In the genomic region with DNA sequence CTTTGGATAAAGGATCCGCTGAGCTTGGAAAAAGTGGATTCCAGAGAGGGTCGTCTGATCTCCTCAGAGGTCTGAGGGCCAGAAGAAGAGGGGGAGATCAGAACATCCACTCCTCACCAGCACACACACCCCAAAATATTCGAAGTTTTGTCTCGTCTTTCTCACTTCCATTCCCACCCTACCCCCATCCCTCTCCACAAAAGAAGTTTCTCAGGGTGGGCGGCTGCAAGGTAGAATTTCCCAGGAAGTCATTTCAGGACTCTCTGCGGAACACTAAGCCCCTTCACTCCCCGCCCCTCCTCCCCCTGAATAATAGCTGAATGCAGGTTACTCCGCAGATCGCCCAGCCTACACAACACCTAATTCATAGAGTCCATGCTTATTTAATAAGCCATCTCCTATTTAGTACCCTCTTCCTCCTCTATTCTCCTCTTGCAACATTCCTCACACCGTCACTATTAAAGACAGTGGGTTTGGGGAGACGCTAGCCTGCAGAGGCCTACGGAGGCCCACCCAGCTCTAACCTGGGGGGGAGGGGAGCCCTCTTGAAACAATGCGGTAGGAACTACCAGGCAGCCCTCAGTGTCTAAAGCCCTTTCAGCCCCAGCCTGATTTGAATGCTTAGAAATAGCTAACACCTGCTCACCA, we compare ENCODE assay signal across 9 cellular contexts. TPM values are rescaled to one million over a fixed set of nuclear protein-coding genes. Genes with fewer than 3 reads are reported as not detected.
A peak's percentile ranks its signal among the peaks of the same experiment; 100 is the strongest.
DNase-seq lines count a peak whose midpoint lies in the region; ATAC-seq and TF ChIP-seq lines count a peak whose summit lies in the region.
"Had no signal": no experiment of that assay in that cellular context is flagged by ENCODE, and none has a peak within 500 bp of the region (broad histone marks: within the 10 kb centered on the region; RNA-seq: fewer than 3 reads in every experiment).

No MANE protein-coding gene starts in this region.

- H4K20me1 ChIP-seq in Karpas-422 (ENCODE audit: insufficient read depth, low read depth, low read length), result no peaks in the 10 kb centered on the region

- H3K4me3 ChIP-seq in Karpas-422 (ENCODE audit: low read length), result 0 out of 2 replicates have a peak overlapping the region, but pooled peaks have one; percentile 26
- peak overlapping the region; percentile 73 for H3K4me3 ChIP-seq in astrocyte of the cerebellum (ENCODE audit: low read depth, low read length)
- peak overlapping the region; percentile 53 to 57 for H3K4me3 ChIP-seq in left lung
- H3K4me3 ChIP-seq in tibial nerve, result peak overlapping the region; percentile 56 to 90 (median 73)

- H3K9me3 ChIP-seq in Karpas-422 (ENCODE audit: low read length), result no peaks in the 10 kb centered on the region
- no peaks in the 10 kb centered on the region for H3K9me3 ChIP-seq in left lung
- H3K9me3 ChIP-seq in tibial nerve, result no peaks in the 10 kb centered on the region

- ATAC-seq in left lung (peak; percentile 12), HG02973 (IDR thresholded peaks at IDR 0.05; ENCODE audit: unreplicated experiment) (no peak), HG03457 (IDR thresholded peaks at IDR 0.05; ENCODE audit: unreplicated experiment) (no peak)

- DNase-seq in DMS153 treated with DMSO at 0.1 percent for 48 hours (lab: John Stamatoyannopoulos, UW; ENCODE audit: unreplicated experiment), result peak; percentile 41
- DNase-seq in Karpas-422, result peak; percentile 65
- no peak for DNase-seq in astrocyte of the cerebellum (ENCODE audit: low read depth)
- no peak for DNase-seq in left lung
- DNase-seq in tibial nerve (ENCODE audit: low spot score in 2 of 2), result no peak
- no peak for DNase-seq in activated CD4-positive, alpha-beta T cell treated with anti-CD3 and anti-CD28 coated beads, Interleukin-2, amount 50 U/mL, for 48 hours

- WGBS in tibial nerve, 2 donors, result 11 to 13% methylated on average over 13 of the region's 13 CpGs

- in situ Hi-C loops in astrocyte of the cerebellum (cut with HindIII; ENCODE audit: low sequenced_read_pairs), result no loop called here

- peak overlapping the region; percentile 37 for H3K4me2 ChIP-seq in Karpas-422 (ENCODE audit: low read depth, low read length, poor library complexity, severe bottlenecking)

- TF ChIP-seq POLR2A in tibial nerve (IDR thresholded peaks at IDR 0.05), result no peak

- no peaks in the 10 kb centered on the region for H3K79me2 ChIP-seq in Karpas-422 (ENCODE audit: low read length)

- no peaks in the 10 kb centered on the region for H3K36me3 ChIP-seq in Karpas-422 (ENCODE audit: insufficient read depth, low read length)
- H3K36me3 ChIP-seq in left lung, result no peaks in the 10 kb centered on the region
- peaks cover 0 to 35% (median 0%) of the 10 kb centered on the region in 3 donors for H3K36me3 ChIP-seq in tibial nerve

- TF ChIP-seq EP300 in tibial nerve (IDR thresholded peaks at IDR 0.05), result no peak

- no peak overlapping the region for H3K9ac ChIP-seq in Karpas-422 (ENCODE audit: low read length)

- no peaks in the 10 kb centered on the region for H3K9me2 ChIP-seq in Karpas-422 (replicated peaks; ENCODE audit: insufficient read depth, low read length)

- no peak for TF ChIP-seq CTCF in astrocyte of the cerebellum (IDR thresholded peaks at IDR 0.05; ENCODE audit: low read depth, low read length, missing control alignments)
- no peak for TF ChIP-seq CTCF in left lung (IDR thresholded peaks at IDR 0.05)
- no peak for TF ChIP-seq CTCF in tibial nerve (IDR thresholded peaks at IDR 0.05)

- H3K27me3 ChIP-seq in Karpas-422 (ENCODE audit: low read length) (no peaks in the 10 kb centered on the region), left lung (peaks cover 0 to 11% of the 10 kb centered on the region in 2 donors), tibial nerve (no peaks in the 10 kb centered on the region)

- H3K27ac ChIP-seq in Karpas-422 (ENCODE audit: low read length) (no peak overlapping the region), left lung (no peak overlapping the region), tibial nerve (peak overlapping the region; percentile 51 to 89 (median 77))

- H3K4me1 ChIP-seq in Karpas-422 (ENCODE audit: low read length) (peaks cover 35% of the 10 kb centered on the region), left lung (peaks cover 0 to 33% of the 10 kb centered on the region in 2 donors), tibial nerve (peaks cover 0 to 22% (median 7%) of the 10 kb centered on the region in 4 donors)

- no peak overlapping the region for H2AFZ ChIP-seq in Karpas-422 (ENCODE audit: low read length)

- intact Hi-C loops in left lung (cut with DNase I), result no loop called here

RNA-seq across cellular contexts. Expression of gene SALL2, which starts 0.7 kb away (rescaled TPM):
- total RNA-seq in Karpas-422 (2014; rRNA removed; shearing (Covaris generic); ENCODE audit: low replicate concordance), result not detected in 2 replicates
- total RNA-seq in left lung (10 to 100 TPM in 1 of 2 donors, 1 to 10 TPM in 1; 7.6 to 12.4 TPM), tibial nerve (10 to 100 TPM in 2 of 4 donors, 1 to 10 TPM in 2; 8.5 to 11.7 (median 9.3) TPM)

RNA-seq across cellular contexts. Expression of gene METTL3, which starts 15.7 kb away (rescaled TPM):
- total RNA-seq in Karpas-422 (2014; rRNA removed; shearing (Covaris generic); ENCODE audit: low replicate concordance), result 83.1 and 105 TPM in 2 replicates
- total RNA-seq in left lung (10 to 100 TPM; 36.8 to 50.4 TPM), tibial nerve (10 to 100 TPM; 45.3 to 65.4 (median 58.6) TPM)

RNA-seq across cellular contexts. Expression of gene TOX4, which starts 49.8 kb away (rescaled TPM):
- 32.3 and 56.7 TPM in 2 replicates for total RNA-seq in Karpas-422 (2014; rRNA removed; shearing (Covaris generic); ENCODE audit: low replicate concordance)
- total RNA-seq in left lung (10 to 100 TPM; 62.9 to 67.9 TPM), tibial nerve (10 to 100 TPM; 28.0 to 45.2 (median 39.9) TPM)

RNA-seq across cellular contexts. Expression of gene RAB2B, which starts 50.0 kb away (rescaled TPM):
- 37.6 and 40.3 TPM in 2 replicates for total RNA-seq in Karpas-422 (2014; rRNA removed; shearing (Covaris generic); ENCODE audit: low replicate concordance)
- total RNA-seq in left lung (10 to 100 TPM; 26.8 to 30.2 TPM), tibial nerve (10 to 100 TPM; 20.6 to 33.9 (median 26.2) TPM)

RNA-seq across cellular contexts. Expression of gene OR10G3, which starts 53.1 kb away (rescaled TPM):
- total RNA-seq in Karpas-422 (2014; rRNA removed; shearing (Covaris generic); ENCODE audit: low replicate concordance), result not detected in 2 replicates
- total RNA-seq in left lung, result not detected
- total RNA-seq in tibial nerve, result under 1 TPM in 1 of 4 donors, not detected in 3; 0.44 TPM
- total RNA-seq: LHCN-M2 had no signal

Comparison
In these comparisons a context has a peak if more than half of its experiments do, and no peak if none do; other contexts are left out.
1. DNase-seq: peak in DMS153 treated with DMSO at 0.1 percent for 48 hours (single experiment) and Karpas-422 (single experiment); none in astrocyte of the cerebellum (single experiment), left lung (0 of 2), tibial nerve (0 of 2) and activated CD4-positive, alpha-beta T cell treated with anti-CD3 and anti-CD28 coated beads, Interleukin-2, amount 50 U/mL, for 48 hours (0 of 2).
2. H3K27ac ChIP-seq: peak in tibial nerve (4 of 4); none in Karpas-422 (single experiment) and left lung (0 of 2).
3. Peak in every context shown above with its lines, with median percentiles within 50 percentile points of each other: H3K4me3 ChIP-seq.